ENCODE assay signal across 10 cellular contexts in the genomic region with DNA sequence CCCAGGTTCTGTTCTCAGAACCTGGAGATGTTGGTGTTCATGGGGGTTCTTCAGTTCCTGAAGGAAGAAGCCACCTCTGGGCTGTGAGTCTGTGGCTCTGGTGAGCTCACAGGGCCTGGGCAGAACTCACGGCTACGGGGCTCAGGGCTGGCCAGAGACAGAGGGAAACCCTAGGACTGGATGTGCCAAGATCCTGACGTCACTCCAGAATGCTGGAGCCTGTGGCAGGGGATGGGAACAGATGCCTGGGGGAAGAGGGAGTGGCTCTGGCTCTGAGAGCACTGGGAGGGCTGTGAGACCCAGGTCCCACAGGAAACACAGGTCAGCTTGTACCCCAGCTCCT. TPM values are rescaled to one million over a fixed set of nuclear protein-coding genes. Genes with fewer than 3 reads are reported as not detected.
DNase-seq lines count a peak whose midpoint lies in the region; ATAC-seq and TF ChIP-seq lines count a peak whose summit lies in the region.
"Had no signal": no experiment of that assay in that cellular context is flagged by ENCODE, and none has a peak within 500 bp of the region (broad histone marks: within the 10 kb centered on the region; RNA-seq: fewer than 3 reads in every experiment).

A gene (minus strand): TSS at position 214 of the 343 bp plus-strand sequence.

- H3K4me3 ChIP-seq in AG04449 (ENCODE audit: low read depth, low read length) = no peak within 1 kb of the TSS
- no peak within 1 kb of the TSS for H3K4me3 ChIP-seq in adrenal gland

- ATAC-seq in HG03095 (IDR thresholded peaks at IDR 0.05; ENCODE audit: unreplicated experiment) (no peak), GM18870 (IDR thresholded peaks at IDR 0.05; ENCODE audit: unreplicated experiment) (no peak)
- ATAC-seq in activated CD4-positive, CD25-positive, alpha-beta regulatory T cell treated with anti-CD3 and anti-CD28 coated beads, Interleukin-2, amount 50 U/mL, for 24 hours = no peak

- no peaks in the 10 kb centered on the region for H3K36me3 ChIP-seq in adrenal gland (replicated peaks in 1 of 2)

- WGBS in adrenal gland, 4 donors = 40 to 46% (median 42%) methylated on average over 3 of the region's 3 CpGs

- no peaks in the 10 kb centered on the region for H3K9me3 ChIP-seq in adrenal gland (replicated peaks in 1 of 3)

- H3K36me3 Mint-ChIP-seq in immature natural killer cell = no peaks in the 10 kb centered on the region
- H3K36me3 Mint-ChIP-seq: activated naive CD8-positive, alpha-beta T cell had no signal

- H3K27me3 Mint-ChIP-seq in immature natural killer cell (ENCODE audit: low read depth in 3 of 3) = peaks cover 0 to 3% (median 0%) of the 10 kb centered on the region in 3 donors
- H3K27me3 Mint-ChIP-seq: activated naive CD8-positive, alpha-beta T cell had no signal

- intact Hi-C loops in adrenal gland (cut with DNase I) = no loop called here

- peaks cover 5% of the 10 kb centered on the region in 2 donors for H3K4me1 Mint-ChIP-seq in immature natural killer cell

- H3K4me1 ChIP-seq in adrenal gland (replicated peaks in 1 of 2) = peaks cover 4 to 18% of the 10 kb centered on the region in 2 donors

- H3K9me3 Mint-ChIP-seq in immature natural killer cell = no peaks in the 10 kb centered on the region

- TF ChIP-seq POLR2A in adrenal gland (IDR thresholded peaks at IDR 0.05) (no peak), erythroblast (IDR thresholded peaks at IDR 0.05; ENCODE audit: low read length) (no peak)

- H3K4me3 Mint-ChIP-seq in immature natural killer cell = peak within 1 kb of the TSS; percentile 10 to 81 (median 55)
- H3K4me3 Mint-ChIP-seq: activated naive CD8-positive, alpha-beta T cell had no signal

- H3K27ac ChIP-seq in adrenal gland = no peak within 1 kb of the TSS

- CTCF ChIA-PET in AG04449 (lab: Yijun Ruan, JAX) = interaction anchor here (0.7 to 2.6 kb wide), 4 partner anchors 9 to 14 kb away, joined by 3 to 7 read pairs (median 5); no protein-coding TSS in a partner anchor

- H3K27ac Mint-ChIP-seq in immature natural killer cell = peak within 1 kb of the TSS in 3 of 6 donors; percentile 72 to 81 (median 77)
- H3K27ac Mint-ChIP-seq: activated naive CD8-positive, alpha-beta T cell had no signal

- POLR2A ChIA-PET in AG04449 (lab: Yijun Ruan, JAX) = no interaction called here

- H3K27me3 ChIP-seq in adrenal gland = no peaks in the 10 kb centered on the region

- TF ChIP-seq CTCF in AG04449 (IDR thresholded peaks at IDR 0.05; ENCODE audit: insufficient read depth, low read length, missing control alignments) (no peak), adrenal gland (IDR thresholded peaks at IDR 0.05) (no peak)

- DNase-seq in AG04449 (ENCODE audit: low read depth, low spot score) (peak; percentile 33), H4 (ENCODE audit: low spot score) (peak; percentile 68), adrenal gland (peak; percentile 61 to 91 (median 82)), immature natural killer cell (no peak), erythroblast (lab: John Stamatoyannopoulos, UW) (no peak)
- DNase-seq: NCI-H510A had no signal

RNA-seq across cellular contexts. Expression of the gene that starts here (rescaled TPM):
- total RNA-seq in H4 (2014; rRNA removed; shearing (Covaris generic)) = 0.14 TPM in 1 of 2 replicates, not detected in the other
- total RNA-seq in adrenal gland = 1 to 10 TPM in 4 of 8 donors, under 1 TPM in 4; 0.18 to 2.0 (median 1.1) TPM
- 1 to 10 TPM in 2 of 3 donors, under 1 TPM in 1; 0.33 to 1.6 (median 1.1) TPM for polyA plus RNA-seq in adrenal gland
- polyA plus RNA-seq in immature natural killer cell = 1 to 10 TPM in 1 of 3 donors, under 1 TPM in 1, not detected in 1; 0.34 to 1.3 TPM

Comparison
In these comparisons a context has a peak if more than half of its experiments do, and no peak if none do; other contexts are left out.
1. Peak in DNase-seq in H4; RNA of the gene not detected or under 1 TPM.
2. DNase-seq: peak in AG04449 (single experiment) and adrenal gland (7 of 7); none in immature natural killer cell (0 of 3) and erythroblast (0 of 2).